16 cellular contexts compared by ENCODE assay signal in genomic region chr20:10381477-10381876, GRCh38. TPM values are rescaled to one million over a fixed set of nuclear protein-coding genes. Genes with fewer than 3 reads are reported as not detected.
A peak's percentile ranks its signal among the peaks of the same experiment; 100 is the strongest.
DNase-seq lines count a peak whose midpoint lies in the region; ATAC-seq and TF ChIP-seq lines count a peak whose summit lies in the region.
"Had no signal": no experiment of that assay in that cellular context is flagged by ENCODE, and none has a peak within 500 bp of the region (broad histone marks: within the 10 kb centered on the region; RNA-seq: fewer than 3 reads in every experiment).

No MANE protein-coding gene starts in this region.

- H3K27ac Mint-ChIP-seq in GM23338, result no peak overlapping the region
- H3K27ac Mint-ChIP-seq in activated T-cell treated with anti-CD3 and anti-CD28 coated beads, Interleukin-2, amount 50 U/mL, for 72 hours, result no peak overlapping the region
- H3K27ac Mint-ChIP-seq: activated CD4-positive, alpha-beta memory T cell treated with anti-CD3 and anti-CD28 coated beads, Interleukin-2, amount 10 ng/mL, durations not matched to agents 7 days and 5 days; activated T-helper 1 cell treated with anti-CD3 and anti-CD28 coated beads, Interleukin-12 subunit alpha, Interleukin-12 subunit beta, Interleukin-2, Interleukin-4 antibody, amounts not matched to agents 30 ng/mL and 10 ng/mL and 1 ng/mL, durations not matched to agents 14 hours and 24 hours and 36 hours had no signal

- H4K20me1 ChIP-seq in DND-41 (ENCODE audit: insufficient read depth, low read length) (no peaks in the 10 kb centered on the region), GM23338 (replicated peaks; ENCODE audit: insufficient read depth) (no peaks in the 10 kb centered on the region)
- H4K20me1 ChIP-seq: BLaER1 had no signal

- no peaks in the 10 kb centered on the region for H3K4me1 Mint-ChIP-seq in GM23338
- H3K4me1 Mint-ChIP-seq in activated T-cell treated with anti-CD3 and anti-CD28 coated beads, Interleukin-2, amount 50 U/mL, for 72 hours (ENCODE audit: low read depth), result no peaks in the 10 kb centered on the region
- H3K4me1 Mint-ChIP-seq: activated CD4-positive, alpha-beta memory T cell treated with anti-CD3 and anti-CD28 coated beads, Interleukin-2, amount 10 ng/mL, durations not matched to agents 7 days and 5 days; neural crest cell had no signal

- H3K4me2 ChIP-seq in DND-41 (ENCODE audit: insufficient read depth, low read length) (no peak overlapping the region), GM23338 (no peak overlapping the region)
- H3K4me2 ChIP-seq: BLaER1 had no signal

- peaks cover 2% of the 10 kb centered on the region for H3K27me3 Mint-ChIP-seq in GM23338 (ENCODE audit: insufficient read depth, low read depth, poor library complexity)
- peaks cover 28% of the 10 kb centered on the region for H3K27me3 Mint-ChIP-seq in activated T-cell treated with anti-CD3 and anti-CD28 coated beads, Interleukin-2, amount 50 U/mL, for 72 hours (ENCODE audit: low read depth)

- H3K9me2 ChIP-seq in GM23338 (ENCODE audit: insufficient read depth), result no peaks in the 10 kb centered on the region

- WGBS in psoas muscle, 3 donors, result 75 to 78% (median 75%) methylated on average over 2 of the region's 2 CpGs

- H3K4me1 ChIP-seq in DND-41 (ENCODE audit: insufficient read depth, low read length), result no peaks in the 10 kb centered on the region
- H3K4me1 ChIP-seq in GM23338 (ENCODE audit: insufficient read depth), result no peaks in the 10 kb centered on the region
- H3K4me1 ChIP-seq in psoas muscle, result no peaks in the 10 kb centered on the region
- H3K4me1 ChIP-seq: BLaER1, suprapubic skin had no signal

- no peaks in the 10 kb centered on the region for H3K36me3 ChIP-seq in DND-41 (ENCODE audit: insufficient read depth, low read length)
- no peaks in the 10 kb centered on the region for H3K36me3 ChIP-seq in GM23338 (ENCODE audit: insufficient read depth)
- H3K36me3 ChIP-seq in psoas muscle (ENCODE audit: insufficient read depth in 1 of 2, low read depth in 1 of 2), result no peaks in the 10 kb centered on the region
- H3K36me3 ChIP-seq: BLaER1, suprapubic skin had no signal

- intact Hi-C loops in psoas muscle (cut with DNase I), result no loop called here

- peaks cover 5% of the 10 kb centered on the region for H3K9me3 Mint-ChIP-seq in GM23338
- H3K9me3 Mint-ChIP-seq in activated T-cell treated with anti-CD3 and anti-CD28 coated beads, Interleukin-2, amount 50 U/mL, for 72 hours, result no peaks in the 10 kb centered on the region
- H3K9me3 Mint-ChIP-seq: activated CD4-positive, alpha-beta memory T cell treated with anti-CD3 and anti-CD28 coated beads, Interleukin-2, amount 10 ng/mL, durations not matched to agents 7 days and 5 days; activated T-helper 1 cell treated with anti-CD3 and anti-CD28 coated beads, Interleukin-12 subunit alpha, Interleukin-12 subunit beta, Interleukin-2, Interleukin-4 antibody, amounts not matched to agents 30 ng/mL and 10 ng/mL and 1 ng/mL, durations not matched to agents 14 hours and 24 hours and 36 hours had no signal

- H3K27ac ChIP-seq in DND-41 (ENCODE audit: low read length) (no peak overlapping the region), GM23338 (ENCODE audit: low read depth) (no peak overlapping the region), psoas muscle (no peak overlapping the region)
- H3K27ac ChIP-seq: BLaER1, suprapubic skin had no signal

- H3K4me3 Mint-ChIP-seq in GM23338, result no peak overlapping the region
- no peak overlapping the region for H3K4me3 Mint-ChIP-seq in activated T-cell treated with anti-CD3 and anti-CD28 coated beads, Interleukin-2, amount 50 U/mL, for 72 hours
- H3K4me3 Mint-ChIP-seq: activated CD4-positive, alpha-beta memory T cell treated with anti-CD3 and anti-CD28 coated beads, Interleukin-2, amount 10 ng/mL, durations not matched to agents 7 days and 5 days; activated T-helper 1 cell treated with anti-CD3 and anti-CD28 coated beads, Interleukin-12 subunit alpha, Interleukin-12 subunit beta, Interleukin-2, Interleukin-4 antibody, amounts not matched to agents 30 ng/mL and 10 ng/mL and 1 ng/mL, durations not matched to agents 14 hours and 24 hours and 36 hours; neural crest cell had no signal

- no peaks in the 10 kb centered on the region for H3F3A ChIP-seq in GM23338 (replicated peaks; ENCODE audit: low read depth)

- H3K79me2 ChIP-seq in DND-41 (ENCODE audit: insufficient read depth, low read length) (no peaks in the 10 kb centered on the region), GM23338 (replicated peaks; ENCODE audit: insufficient read depth) (no peaks in the 10 kb centered on the region)

- H3K4me3 ChIP-seq in DND-41 (ENCODE audit: low read depth in 1 of 2, low read length in 2 of 2), result no peak overlapping the region
- H3K4me3 ChIP-seq in GM23338, result no peak overlapping the region
- no peak overlapping the region for H3K4me3 ChIP-seq in fibroblast of the aortic adventitia (ENCODE audit: low read depth, low read length)
- H3K4me3 ChIP-seq in psoas muscle, result no peak overlapping the region
- H3K4me3 ChIP-seq: BLaER1, suprapubic skin had no signal

- ATAC-seq in DND-41 (ENCODE audit: insufficient read depth, low read depth), result no peak
- ATAC-seq in GM23338, result no peak
- no peak for ATAC-seq in psoas muscle
- no peak for ATAC-seq in activated T-cell treated with anti-CD3 and anti-CD28 coated beads, Interleukin-2, amount 50 U/mL, for 72 hours (replicated peaks in 1 of 2)

- H3K27me3 ChIP-seq in DND-41 (ENCODE audit: insufficient read depth, low read length, poor library complexity), result peaks cover 2% of the 10 kb centered on the region
- H3K27me3 ChIP-seq in GM23338 (ENCODE audit: insufficient read depth), result no peaks in the 10 kb centered on the region
- no peaks in the 10 kb centered on the region for H3K27me3 ChIP-seq in psoas muscle (ENCODE audit: insufficient read depth in 3 of 3, low read length in 2 of 3)
- H3K27me3 ChIP-seq: BLaER1, suprapubic skin had no signal

- no peak overlapping the region for H3K9ac ChIP-seq in DND-41 (ENCODE audit: low read depth, low read length)
- H3K9ac ChIP-seq: BLaER1 had no signal

- DNase-seq in DND-41 (no peak), GM23338 (ENCODE audit: low spot score) (peak; percentile 14), RKO (ENCODE audit: low spot score) (peak; percentile 20), fibroblast of the aortic adventitia (ENCODE audit: low read depth) (peak; percentile 9), ureter (ENCODE audit: low spot score) (no peak), NCI-H510A treated with DMSO at 0.1 percent for 48 hours (lab: John Stamatoyannopoulos, UW) (no peak), psoas muscle (no peak)
- no peak for DNase-seq in activated T-cell treated with anti-CD3 and anti-CD28 coated beads, Interleukin-2, amount 50 U/mL, for 72 hours
- DNase-seq: activated CD4-positive, alpha-beta memory T cell treated with anti-CD3 and anti-CD28 coated beads, Interleukin-2, amount 10 ng/mL, durations not matched to agents 7 days and 5 days; mesendoderm; NCI-H1417 treated with DMSO at 0.1 percent for 48 hours; stimulated activated CD8-positive, alpha-beta memory T cell treated with anti-CD3 and anti-CD28 coated beads, Interleukin-4, amount 100 ng/mL, for 48 hours had no signal

- H2AFZ ChIP-seq in DND-41 (ENCODE audit: low read depth, low read length) (no peak overlapping the region), GM23338 (no peak overlapping the region)

- peak; percentile 24 for TF ChIP-seq CTCF in DND-41 (IDR thresholded peaks at IDR 0.05; ENCODE audit: borderline replicate concordance, extremely low read depth, low read length, poor library complexity, severe bottlenecking)
- peak; percentile 47 to 56 for TF ChIP-seq CTCF in GM23338 (conservative IDR thresholded peaks at IDR 0.05; ENCODE audit: low read depth in 2 of 2)
- TF ChIP-seq CTCF in fibroblast of the aortic adventitia (IDR thresholded peaks at IDR 0.05; ENCODE audit: insufficient read depth, low read length), result no peak
- no peak for TF ChIP-seq CTCF in psoas muscle (IDR thresholded peaks at IDR 0.05)

- no peaks in the 10 kb centered on the region for H3K9me3 ChIP-seq in DND-41 (ENCODE audit: insufficient read depth, low read length, severe bottlenecking)
- H3K9me3 ChIP-seq in psoas muscle, result no peaks in the 10 kb centered on the region
- H3K9me3 ChIP-seq: BLaER1, suprapubic skin had no signal

- peaks cover 10% of the 10 kb centered on the region; the same call in 2 of the 3 replicates for H3K36me3 Mint-ChIP-seq in GM23338 (ENCODE audit: low read depth)
- H3K36me3 Mint-ChIP-seq in activated T-cell treated with anti-CD3 and anti-CD28 coated beads, Interleukin-2, amount 50 U/mL, for 72 hours (ENCODE audit: insufficient read depth in 2 of 2), result peaks cover 0 to 1% of the 10 kb centered on the region in 2 donors

TF ChIP-seq in GM23338, 12 proteins besides CTCF, POLR2A, EP300 and RAD21 (continues in another document):
- TF ChIP-seq ETS1 (IDR thresholded peaks at IDR 0.05) (no peak), CREB1 (CRISPR knock-in tag; IDR thresholded peaks at IDR 0.05; ENCODE audit: low read depth) (no peak), EZH2 (IDR thresholded peaks at IDR 0.05; ENCODE audit: low read depth, unreplicated experiment) (no peak), POLR2AphosphoS5 (IDR thresholded peaks at IDR 0.05; ENCODE audit: low read depth) (no peak), ZNF331 (CRISPR knock-in tag; IDR thresholded peaks at IDR 0.05; ENCODE audit: low read depth) (no peak), ZNF114 (CRISPR knock-in tag; IDR thresholded peaks at IDR 0.05) (no peak)

RNA-seq across cellular contexts. Expression of gene MKKS, which starts 52.5 kb away (rescaled TPM):
- 16.7 and 21.4 TPM in 2 replicates for total RNA-seq in GM23338 (2014; rRNA removed; shearing (Covaris generic))
- polyA plus RNA-seq in GM23338 (2016; fragmentation: Nextera tagmentation; extraction: Ambion mirVana), result 13.4 and 13.5 TPM in 2 replicates
- total RNA-seq in fibroblast of the aortic adventitia (ENCODE audit: low replicate concordance), result 2.9 and 16.8 TPM in 2 replicates
- 16.7 TPM for total RNA-seq in ureter
- total RNA-seq in psoas muscle, result 10 to 100 TPM; 10.5 to 25.6 (median 18.8) TPM
- 10 to 100 TPM; 22.7 to 40.1 (median 24.0) TPM for polyA plus RNA-seq in psoas muscle
- 1 to 10 TPM; 7.7 to 9.0 TPM for total RNA-seq in activated T-cell treated with anti-CD3 and anti-CD28 coated beads, Interleukin-2, amount 50 U/mL, for 72 hours

RNA-seq across cellular contexts. Expression of gene SLX4IP, which starts 53.6 kb away (rescaled TPM):
- 7.9 and 9.8 TPM in 2 replicates for total RNA-seq in GM23338 (2014; rRNA removed; shearing (Covaris generic))
- polyA plus RNA-seq in GM23338 (2016; fragmentation: Nextera tagmentation; extraction: Ambion mirVana) (6.5 and 9.1 TPM in 2 replicates), psoas muscle (1 to 10 TPM in 1 of 3 donors, under 1 TPM in 2; 0.20 to 1.2 (median 0.45) TPM)
- total RNA-seq in fibroblast of the aortic adventitia (ENCODE audit: low replicate concordance) (4.0 and 7.0 TPM in 2 replicates), ureter (11.1 TPM), psoas muscle (1 to 10 TPM in 1 of 4 donors, under 1 TPM in 3; 0.78 to 1.9 (median 0.90) TPM)
- 10 to 100 TPM in 1 of 2 donors, 1 to 10 TPM in 1; 7.3 to 10.9 TPM for total RNA-seq in activated T-cell treated with anti-CD3 and anti-CD28 coated beads, Interleukin-2, amount 50 U/mL, for 72 hours

Comparison
In these comparisons a context has a peak if more than half of its experiments do, and no peak if none do; other contexts are left out.
1. DNase-seq: peak in GM23338 (single experiment), RKO (single experiment) and fibroblast of the aortic adventitia (single experiment); none in DND-41 (single experiment), ureter (single experiment), NCI-H510A treated with DMSO at 0.1 percent for 48 hours (single experiment), psoas muscle (0 of 2) and activated T-cell treated with anti-CD3 and anti-CD28 coated beads, Interleukin-2, amount 50 U/mL, for 72 hours (0 of 2).
2. CTCF ChIP-seq: peak in DND-41 (single experiment) and GM23338 (2 of 2); none in fibroblast of the aortic adventitia (single experiment) and psoas muscle (single experiment).